8 cellular contexts compared by ENCODE assay signal in the genomic region with DNA sequence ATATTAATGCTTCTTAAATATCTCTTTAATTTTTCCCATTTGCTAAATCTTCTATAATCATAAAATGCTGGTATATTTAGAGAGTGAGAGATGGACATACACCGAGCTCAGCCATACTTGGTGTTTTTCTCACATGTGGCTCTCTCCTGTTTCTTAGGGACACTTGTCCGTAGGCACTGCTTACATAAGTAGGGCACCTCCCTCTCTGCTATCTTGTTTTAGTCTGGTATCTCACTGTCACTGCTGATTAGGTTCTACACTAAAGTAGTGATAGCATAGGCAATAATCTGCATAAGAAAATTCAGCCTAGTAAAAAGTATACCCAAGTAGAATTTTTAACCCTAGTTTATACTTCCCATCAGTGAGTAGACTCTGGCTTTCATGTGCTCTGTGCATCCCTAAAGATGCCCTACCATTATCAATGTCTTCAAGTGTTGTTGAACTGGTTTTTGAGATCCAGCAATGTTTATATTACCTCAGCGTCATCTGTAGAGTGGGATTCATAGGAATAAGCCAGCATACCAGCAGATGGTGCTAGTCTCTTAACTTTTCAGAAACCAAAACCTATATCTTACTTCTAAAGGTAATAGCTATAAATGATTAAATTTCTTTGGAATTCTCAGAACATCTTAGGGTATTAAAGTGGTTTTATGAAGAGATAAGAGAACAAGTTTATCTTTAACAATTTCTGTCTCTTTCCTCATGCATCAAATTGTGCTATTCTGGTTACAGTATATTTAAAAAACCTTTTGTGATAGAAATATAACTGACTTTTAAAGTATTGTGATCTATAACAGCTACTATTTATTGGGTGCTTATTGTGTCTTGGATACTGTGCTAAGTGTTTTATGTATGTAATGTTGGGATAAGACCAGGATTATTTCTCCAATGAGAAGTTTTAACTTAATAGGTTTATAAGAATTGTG. TPM values are rescaled to one million over a fixed set of nuclear protein-coding genes. Genes with fewer than 3 reads are reported as not detected.
A peak's percentile ranks its signal among the peaks of the same experiment; 100 is the strongest.
DNase-seq lines count a peak whose midpoint lies in the region; ATAC-seq, FAIRE-seq and TF ChIP-seq lines count a peak whose summit lies in the region.

No MANE protein-coding gene starts in this region.

- H3K27ac ChIP-seq in keratinocyte (ENCODE audit: control insufficient read depth, insufficient read depth, low read length) (no peak overlapping the region), upper lobe of right lung (no peak overlapping the region)

- no peaks in the 10 kb centered on the region for H3K9me3 ChIP-seq in keratinocyte (ENCODE audit: control insufficient read depth, low read depth, low read length)
- no peaks in the 10 kb centered on the region for H3K9me3 ChIP-seq in upper lobe of right lung

- intact Hi-C loops in upper lobe of right lung (cut with DNase I): no loop called here

- DNase-seq in AG09319 (ENCODE audit: extremely low read depth, low read depth) (peak; percentile 18), GM12891 (ENCODE audit: insufficient read length, low spot score) (no peak), NCI-H146 treated with DMSO at 0.1 percent for 48 hours (lab: John Stamatoyannopoulos, UW; ENCODE audit: unreplicated experiment) (peak; percentile 19), astrocyte of the spinal cord (ENCODE audit: low read depth, low spot score) (peak; percentile 61), keratinocyte (ENCODE audit: low read depth, low spot score) (no peak), upper lobe of right lung (no peak)
- DNase-seq in activated CD4-positive, alpha-beta T cell treated with anti-CD3 and anti-CD28 coated beads, Interleukin-2, amount 50 U/mL, for 48 hours: no peak

- in situ Hi-C loops in astrocyte of the spinal cord (cut with HindIII; ENCODE audit: low sequenced_read_pairs): no loop called here

- H2AFZ ChIP-seq in keratinocyte (ENCODE audit: control insufficient read depth, low read length): no peak overlapping the region

- H4K20me1 ChIP-seq in keratinocyte (ENCODE audit: control insufficient read depth, extremely low read depth, insufficient read depth, low read length): peaks cover 3% of the 10 kb centered on the region

- FAIRE-seq in GM12891 (lab: Jason Lieb, UNC): peak; percentile 56
- FAIRE-seq in keratinocyte (lab: Jason Lieb, UNC): peak; percentile 39

- peaks cover 65% of the 10 kb centered on the region for H3K79me2 ChIP-seq in keratinocyte (ENCODE audit: control insufficient read depth, insufficient read depth, low read length)

- ATAC-seq in upper lobe of right lung (peak; percentile 60), HG03045 (IDR thresholded peaks at IDR 0.05; ENCODE audit: unreplicated experiment) (no peak)

- peak; percentile 70 for TF ChIP-seq CTCF in AG09319 (IDR thresholded peaks at IDR 0.05; ENCODE audit: low read depth, low read length)
- peak; percentile 80 for TF ChIP-seq CTCF in astrocyte of the spinal cord (IDR thresholded peaks at IDR 0.05; ENCODE audit: low read depth, low read length)
- peak in 2 of 3 experiments; percentile 57 to 71 for TF ChIP-seq CTCF in keratinocyte (optimal IDR thresholded peaks at IDR 0.05 in 1 of 3, IDR thresholded peaks at IDR 0.05 in 1 of 3, conservative IDR thresholded peaks at IDR 0.05 in 1 of 3; ENCODE audit: extremely low read depth in 1 of 3, insufficient read depth in 2 of 3, low read length in 3 of 3)
- TF ChIP-seq CTCF in upper lobe of right lung (IDR thresholded peaks at IDR 0.05): peak; percentile 61

- no peak overlapping the region for H3K9ac ChIP-seq in keratinocyte (ENCODE audit: control insufficient read depth, extremely low read depth, insufficient read depth, low read length)

- TF ChIP-seq POLR2A in GM12891 (IDR thresholded peaks at IDR 0.05; ENCODE audit: low read depth, low read length): no peak

- dilution Hi-C loops in keratinocyte (cut with MboI; ENCODE audit: extremely low pct_ligation_motif_present, low sequenced_read_pairs): no loop called here

- no peak overlapping the region for H3K4me2 ChIP-seq in keratinocyte (ENCODE audit: control insufficient read depth, extremely low read depth, insufficient read depth, low read depth, low read length)

- H3K4me1 ChIP-seq in keratinocyte (ENCODE audit: control insufficient read depth, extremely low read depth, insufficient read depth, low read length): peaks cover 3% of the 10 kb centered on the region
- H3K4me1 ChIP-seq in upper lobe of right lung: peaks cover 6% of the 10 kb centered on the region

- H3K27me3 ChIP-seq in keratinocyte (ENCODE audit: control insufficient read depth, extremely low read depth, insufficient read depth, low read length) (no peaks in the 10 kb centered on the region), upper lobe of right lung (no peaks in the 10 kb centered on the region)

- H3K36me3 ChIP-seq in keratinocyte (ENCODE audit: control insufficient read depth in 2 of 2, extremely low read depth in 1 of 2, insufficient read depth in 2 of 2, low read length in 2 of 2): no peaks in the 10 kb centered on the region
- no peaks in the 10 kb centered on the region for H3K36me3 ChIP-seq in upper lobe of right lung

- no peak overlapping the region for H3K4me3 ChIP-seq in astrocyte of the spinal cord (ENCODE audit: low read depth, low read length)
- H3K4me3 ChIP-seq in keratinocyte (ENCODE audit: control insufficient read depth in 2 of 3, extremely low read depth in 1 of 3, insufficient read depth in 2 of 3, low read depth in 1 of 3, low read length in 3 of 3): no peak overlapping the region
- no peak overlapping the region for H3K4me3 ChIP-seq in upper lobe of right lung

- no peaks in the 10 kb centered on the region for H3K9me1 ChIP-seq in keratinocyte (ENCODE audit: control insufficient read depth, extremely low read depth, insufficient read depth, low read length)

TF ChIP-seq in GM12891, 5 proteins besides CTCF, POLR2A, EP300 and RAD21:
- TF ChIP-seq PAX5 (IDR thresholded peaks at IDR 0.05; ENCODE audit: insufficient read depth, low read length, severe bottlenecking) (no peak), POU2F2 (IDR thresholded peaks at IDR 0.05; ENCODE audit: low read depth, low read length) (no peak), POLR2AphosphoS5 (IDR thresholded peaks at IDR 0.05; ENCODE audit: low read depth, low read length) (no peak), TAF1 (IDR thresholded peaks at IDR 0.05; ENCODE audit: low read depth, low read length) (no peak), SPI1 (IDR thresholded peaks at IDR 0.05; ENCODE audit: low read depth, low read length) (no peak)

RNA-seq across cellular contexts. Expression of gene ARID2, which starts 32.9 kb away (rescaled TPM):
- 4.7 TPM for polyA plus RNA-seq in GM12891 (2012; ENCODE audit: low read depth, missing spikeins)
- 12.6 to 16.3 TPM (median 15.1 TPM) in 3 replicates for polyA plus RNA-seq in keratinocyte
- polyA plus RNA-seq in keratinocyte (2011; ENCODE audit: low read depth): 7.5 TPM
- polyA plus RNA-seq in keratinocyte (2011; cell fraction: cytosol; rRNA removed): 4.7 and 11.1 TPM in 2 replicates
- polyA plus RNA-seq in keratinocyte (2011; cell fraction: nucleus; rRNA removed): 23.6 and 24.8 TPM in 2 replicates
- 8.1 and 8.3 TPM in 2 replicates for polyA plus RNA-seq in keratinocyte (2012; ENCODE audit: low replicate concordance)
- polyA minus RNA-seq in keratinocyte: 18.9 to 76.7 TPM (median 48.9 TPM) in 3 replicates
- polyA minus RNA-seq in keratinocyte (2011; cell fraction: cytosol; rRNA and poly(A)+ RNA removed): 13.4 TPM
- polyA minus RNA-seq in keratinocyte (2011; cell fraction: nucleus; rRNA and poly(A)+ RNA removed): 50.5 and 92.6 TPM in 2 replicates
- total RNA-seq in upper lobe of right lung: 30.2 TPM

Comparison
In these comparisons a context has a peak if more than half of its experiments do, and no peak if none do; other contexts are left out.
1. DNase-seq: peak in AG09319 (single experiment), NCI-H146 treated with DMSO at 0.1 percent for 48 hours (single experiment) and astrocyte of the spinal cord (single experiment); none in GM12891 (single experiment), keratinocyte (single experiment), upper lobe of right lung (single experiment) and activated CD4-positive, alpha-beta T cell treated with anti-CD3 and anti-CD28 coated beads, Interleukin-2, amount 50 U/mL, for 48 hours (0 of 2).
2. Peak in every context shown above with its lines, with median percentiles within 50 percentile points of each other: CTCF ChIP-seq.